In the genomic region with DNA sequence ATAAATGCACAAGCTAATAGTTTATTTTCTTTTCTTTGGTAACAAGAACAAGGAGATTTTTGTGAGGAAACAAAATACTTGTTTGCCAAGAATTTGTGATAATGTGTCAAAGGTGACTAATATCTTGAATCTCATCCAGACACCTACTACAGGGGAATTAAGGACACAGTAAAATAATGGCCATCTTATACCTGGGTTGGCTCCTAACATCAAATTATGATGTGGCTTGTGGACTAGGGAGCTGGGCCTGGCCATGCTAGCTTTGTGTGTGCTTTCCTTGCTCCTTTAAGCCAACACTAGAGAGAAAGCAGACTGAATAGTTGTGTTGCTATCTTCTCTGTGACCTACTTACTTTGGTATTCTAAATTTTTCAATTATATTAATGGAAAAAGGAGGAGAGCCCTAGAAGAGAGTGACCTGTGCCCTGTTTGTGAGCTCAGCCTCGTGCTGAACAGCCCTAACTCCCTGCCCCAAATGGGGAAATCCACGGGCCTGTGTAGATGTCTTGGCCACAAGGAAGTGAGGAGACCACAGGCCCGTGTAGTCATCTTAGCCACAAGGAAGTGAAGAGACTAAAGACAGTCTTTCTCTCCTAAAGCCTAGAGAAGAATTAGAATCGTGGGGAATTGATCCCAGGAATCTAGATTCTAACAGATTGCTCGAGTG, we compare ENCODE assay signal across 1 cellular context.
TF ChIP-seq lines count a peak whose summit lies in the region.

No MANE protein-coding gene starts in this region.

TF ChIP-seq in GM23338, 12 proteins besides CTCF, POLR2A, EP300 and RAD21 (continued from another document):
- TF ChIP-seq, protein P1, sequence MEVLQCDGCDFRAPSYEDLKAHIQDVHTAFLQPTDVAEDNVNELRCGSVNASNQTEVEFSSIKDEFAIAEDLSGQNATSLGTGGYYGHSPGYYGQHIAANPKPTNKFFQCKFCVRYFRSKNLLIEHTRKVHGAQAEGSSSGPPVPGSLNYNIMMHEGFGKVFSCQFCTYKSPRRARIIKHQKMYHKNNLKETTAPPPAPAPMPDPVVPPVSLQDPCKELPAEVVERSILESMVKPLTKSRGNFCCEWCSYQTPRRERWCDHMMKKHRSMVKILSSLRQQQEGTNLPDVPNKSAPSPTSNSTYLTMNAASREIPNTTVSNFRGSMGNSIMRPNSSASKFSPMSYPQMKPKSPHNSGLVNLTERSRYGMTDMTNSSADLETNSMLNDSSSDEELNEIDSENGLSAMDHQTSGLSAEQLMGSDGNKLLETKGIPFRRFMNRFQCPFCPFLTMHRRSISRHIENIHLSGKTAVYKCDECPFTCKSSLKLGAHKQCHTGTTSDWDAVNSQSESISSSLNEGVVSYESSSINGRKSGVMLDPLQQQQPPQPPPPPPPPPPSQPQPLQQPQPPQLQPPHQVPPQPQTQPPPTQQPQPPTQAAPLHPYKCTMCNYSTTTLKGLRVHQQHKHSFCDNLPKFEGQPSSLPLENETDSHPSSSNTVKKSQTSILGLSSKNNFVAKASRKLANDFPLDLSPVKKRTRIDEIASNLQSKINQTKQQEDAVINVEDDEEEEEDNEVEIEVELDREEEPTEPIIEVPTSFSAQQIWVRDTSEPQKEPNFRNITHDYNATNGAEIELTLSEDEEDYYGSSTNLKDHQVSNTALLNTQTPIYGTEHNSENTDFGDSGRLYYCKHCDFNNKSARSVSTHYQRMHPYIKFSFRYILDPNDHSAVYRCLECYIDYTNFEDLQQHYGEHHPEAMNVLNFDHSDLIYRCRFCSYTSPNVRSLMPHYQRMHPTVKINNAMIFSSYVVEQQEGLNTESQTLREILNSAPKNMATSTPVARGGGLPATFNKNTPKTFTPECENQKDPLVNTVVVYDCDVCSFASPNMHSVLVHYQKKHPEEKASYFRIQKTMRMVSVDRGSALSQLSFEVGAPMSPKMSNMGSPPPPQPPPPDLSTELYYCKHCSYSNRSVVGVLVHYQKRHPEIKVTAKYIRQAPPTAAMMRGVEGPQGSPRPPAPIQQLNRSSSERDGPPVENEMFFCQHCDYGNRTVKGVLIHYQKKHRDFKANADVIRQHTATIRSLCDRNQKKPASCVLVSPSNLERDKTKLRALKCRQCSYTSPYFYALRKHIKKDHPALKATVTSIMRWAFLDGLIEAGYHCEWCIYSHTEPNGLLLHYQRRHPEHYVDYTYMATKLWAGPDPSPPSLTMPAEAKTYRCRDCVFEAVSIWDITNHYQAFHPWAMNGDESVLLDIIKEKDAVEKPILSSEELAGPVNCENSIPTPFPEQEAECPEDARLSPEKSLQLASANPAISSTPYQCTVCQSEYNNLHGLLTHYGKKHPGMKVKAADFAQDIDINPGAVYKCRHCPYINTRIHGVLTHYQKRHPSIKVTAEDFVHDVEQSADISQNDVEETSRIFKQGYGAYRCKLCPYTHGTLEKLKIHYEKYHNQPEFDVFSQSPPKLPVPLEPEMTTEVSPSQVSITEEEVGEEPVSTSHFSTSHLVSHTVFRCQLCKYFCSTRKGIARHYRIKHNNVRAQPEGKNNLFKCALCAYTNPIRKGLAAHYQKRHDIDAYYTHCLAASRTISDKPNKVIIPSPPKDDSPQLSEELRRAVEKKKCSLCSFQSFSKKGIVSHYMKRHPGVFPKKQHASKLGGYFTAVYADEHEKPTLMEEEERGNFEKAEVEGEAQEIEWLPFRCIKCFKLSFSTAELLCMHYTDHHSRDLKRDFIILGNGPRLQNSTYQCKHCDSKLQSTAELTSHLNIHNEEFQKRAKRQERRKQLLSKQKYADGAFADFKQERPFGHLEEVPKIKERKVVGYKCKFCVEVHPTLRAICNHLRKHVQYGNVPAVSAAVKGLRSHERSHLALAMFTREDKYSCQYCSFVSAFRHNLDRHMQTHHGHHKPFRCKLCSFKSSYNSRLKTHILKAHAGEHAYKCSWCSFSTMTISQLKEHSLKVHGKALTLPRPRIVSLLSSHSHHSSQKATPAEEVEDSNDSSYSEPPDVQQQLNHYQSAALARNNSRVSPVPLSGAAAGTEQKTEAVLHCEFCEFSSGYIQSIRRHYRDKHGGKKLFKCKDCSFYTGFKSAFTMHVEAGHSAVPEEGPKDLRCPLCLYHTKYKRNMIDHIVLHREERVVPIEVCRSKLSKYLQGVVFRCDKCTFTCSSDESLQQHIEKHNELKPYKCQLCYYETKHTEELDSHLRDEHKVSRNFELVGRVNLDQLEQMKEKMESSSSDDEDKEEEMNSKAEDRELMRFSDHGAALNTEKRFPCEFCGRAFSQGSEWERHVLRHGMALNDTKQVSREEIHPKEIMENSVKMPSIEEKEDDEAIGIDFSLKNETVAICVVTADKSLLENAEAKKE (CRISPR knock-in tag; IDR thresholded peaks at IDR 0.05), result no peak
- TF ChIP-seq EZH2 (IDR thresholded peaks at IDR 0.05; ENCODE audit: low read depth, unreplicated experiment) (no peak), JUNB (IDR thresholded peaks at IDR 0.05; ENCODE audit: unreplicated experiment) (no peak), POLR2AphosphoS5 (IDR thresholded peaks at IDR 0.05; ENCODE audit: low read depth) (no peak), CREB1 (CRISPR knock-in tag; IDR thresholded peaks at IDR 0.05; ENCODE audit: low read depth) (no peak), NANOG (IDR thresholded peaks at IDR 0.05; ENCODE audit: borderline replicate concordance) (no peak), ZNF114 (CRISPR knock-in tag; IDR thresholded peaks at IDR 0.05) (no peak), ZNF331 (CRISPR knock-in tag; IDR thresholded peaks at IDR 0.05; ENCODE audit: low read depth) (no peak), EZH2phosphoT487 (IDR thresholded peaks at IDR 0.05; ENCODE audit: unreplicated experiment) (no peak)
- TF ChIP-seq, protein P2, sequence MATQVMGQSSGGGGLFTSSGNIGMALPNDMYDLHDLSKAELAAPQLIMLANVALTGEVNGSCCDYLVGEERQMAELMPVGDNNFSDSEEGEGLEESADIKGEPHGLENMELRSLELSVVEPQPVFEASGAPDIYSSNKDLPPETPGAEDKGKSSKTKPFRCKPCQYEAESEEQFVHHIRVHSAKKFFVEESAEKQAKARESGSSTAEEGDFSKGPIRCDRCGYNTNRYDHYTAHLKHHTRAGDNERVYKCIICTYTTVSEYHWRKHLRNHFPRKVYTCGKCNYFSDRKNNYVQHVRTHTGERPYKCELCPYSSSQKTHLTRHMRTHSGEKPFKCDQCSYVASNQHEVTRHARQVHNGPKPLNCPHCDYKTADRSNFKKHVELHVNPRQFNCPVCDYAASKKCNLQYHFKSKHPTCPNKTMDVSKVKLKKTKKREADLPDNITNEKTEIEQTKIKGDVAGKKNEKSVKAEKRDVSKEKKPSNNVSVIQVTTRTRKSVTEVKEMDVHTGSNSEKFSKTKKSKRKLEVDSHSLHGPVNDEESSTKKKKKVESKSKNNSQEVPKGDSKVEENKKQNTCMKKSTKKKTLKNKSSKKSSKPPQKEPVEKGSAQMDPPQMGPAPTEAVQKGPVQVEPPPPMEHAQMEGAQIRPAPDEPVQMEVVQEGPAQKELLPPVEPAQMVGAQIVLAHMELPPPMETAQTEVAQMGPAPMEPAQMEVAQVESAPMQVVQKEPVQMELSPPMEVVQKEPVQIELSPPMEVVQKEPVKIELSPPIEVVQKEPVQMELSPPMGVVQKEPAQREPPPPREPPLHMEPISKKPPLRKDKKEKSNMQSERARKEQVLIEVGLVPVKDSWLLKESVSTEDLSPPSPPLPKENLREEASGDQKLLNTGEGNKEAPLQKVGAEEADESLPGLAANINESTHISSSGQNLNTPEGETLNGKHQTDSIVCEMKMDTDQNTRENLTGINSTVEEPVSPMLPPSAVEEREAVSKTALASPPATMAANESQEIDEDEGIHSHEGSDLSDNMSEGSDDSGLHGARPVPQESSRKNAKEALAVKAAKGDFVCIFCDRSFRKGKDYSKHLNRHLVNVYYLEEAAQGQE (IDR thresholded peaks at IDR 0.05; ENCODE audit: unreplicated experiment), result no peak
